20 cellular contexts compared by ENCODE assay signal in genomic region chr1:204096931-204097330, GRCh38. TPM values are rescaled to one million over a fixed set of nuclear protein-coding genes. Genes with fewer than 3 reads are reported as not detected.
"Had no signal": no experiment of that assay in that cellular context is flagged by ENCODE, and none has a peak within 500 bp of the region (broad histone marks: within the 10 kb centered on the region; RNA-seq: fewer than 3 reads in every experiment).

No MANE protein-coding gene starts in this region.

- DNase-seq: activated B cell treated with CpG ODN at 0.5 μM for 24 hours; activated CD4-positive, alpha-beta T cell treated with anti-CD3 and anti-CD28 coated beads for 48 hours; activated CD8-positive, alpha-beta memory T cell treated with anti-CD3 and anti-CD28 coated beads, Interleukin-2, amount 50 U/mL, for 4 hours; activated gamma-delta T cell; activated T-cell treated with anti-CD3 and anti-CD28 coated beads, Interleukin-2, amount 50 U/mL, for 48 hours; amniotic stem cell; effector CD8-positive, alpha-beta T cell; heart right ventricle; left colon; lower lobe of right lung; natural killer cell; stimulated activated CD4-positive, alpha-beta T cell treated with anti-CD3 and anti-CD28 coated beads, Interleukin-2, amount 100 ng/mL, for 24 hours; stomach had no signal

- H3K4me3 ChIP-seq: esophagus muscularis mucosa, heart right ventricle, lower lobe of right lung, prostate gland, right atrium auricular region, stomach had no signal

- H3K27me3 Mint-ChIP-seq: type B pancreatic cell had no signal

- H3K27ac Mint-ChIP-seq: activated B cell treated with CpG ODN at 0.5 μM for 24 hours; activated naive CD4-positive, alpha-beta T cell treated with anti-CD3 and anti-CD28 coated beads, Interleukin-2, amount 50 U/mL, for 24 hours; dendritic cell treated with granulocyte-macrophage colony-stimulating factor and Interleukin-4, amounts not matched to agents 40 ng/mL and 50 ng/mL, for 4 days; T-helper 2 cell treated with Interferon-gamma antibody and Interleukin-4, amounts not matched to agents 5 μg/mL and 100 μg/mL, for 36 hours; type B pancreatic cell had no signal

- H3K27ac ChIP-seq: esophagus muscularis mucosa, heart right ventricle, lower lobe of right lung, prostate gland, right atrium auricular region, stomach had no signal

- H3K36me3 Mint-ChIP-seq: activated naive CD4-positive, alpha-beta T cell treated with anti-CD3 and anti-CD28 coated beads, Interleukin-2, amount 50 U/mL, for 24 hours; natural killer cell; type B pancreatic cell had no signal

- H3K4me3 Mint-ChIP-seq: activated B cell treated with CpG ODN at 0.5 μM for 24 hours; activated naive CD4-positive, alpha-beta T cell treated with anti-CD3 and anti-CD28 coated beads, Interleukin-2, amount 50 U/mL, for 24 hours; dendritic cell treated with granulocyte-macrophage colony-stimulating factor and Interleukin-4, amounts not matched to agents 40 ng/mL and 50 ng/mL, for 4 days; natural killer cell; T-helper 2 cell treated with Interferon-gamma antibody and Interleukin-4, amounts not matched to agents 5 μg/mL and 100 μg/mL, for 36 hours; type B pancreatic cell had no signal

- H3K9me3 ChIP-seq: esophagus muscularis mucosa, heart right ventricle, lower lobe of right lung, prostate gland, right atrium auricular region, stomach had no signal

- H3K36me3 ChIP-seq: esophagus muscularis mucosa, heart right ventricle, lower lobe of right lung, prostate gland, right atrium auricular region, stomach had no signal

- H3K4me1 Mint-ChIP-seq: activated B cell treated with CpG ODN at 0.5 μM for 24 hours; activated naive CD4-positive, alpha-beta T cell treated with anti-CD3 and anti-CD28 coated beads, Interleukin-2, amount 50 U/mL, for 24 hours had no signal

- ATAC-seq: heart right ventricle, left colon, lower lobe of right lung, natural killer cell had no signal

- H3K27me3 ChIP-seq: esophagus muscularis mucosa, heart right ventricle, right atrium auricular region, stomach had no signal

- H3K9me3 Mint-ChIP-seq: activated B cell treated with CpG ODN at 0.5 μM for 24 hours; activated naive CD4-positive, alpha-beta T cell treated with anti-CD3 and anti-CD28 coated beads, Interleukin-2, amount 50 U/mL, for 24 hours; dendritic cell treated with granulocyte-macrophage colony-stimulating factor and Interleukin-4, amounts not matched to agents 40 ng/mL and 50 ng/mL, for 4 days; natural killer cell; T-helper 2 cell treated with Interferon-gamma antibody and Interleukin-4, amounts not matched to agents 5 μg/mL and 100 μg/mL, for 36 hours; type B pancreatic cell had no signal

RNA-seq across cellular contexts. Expression of gene SOX13, which starts 24.0 kb away (rescaled TPM):
- total RNA-seq: activated B cell treated with CpG ODN at 0.5 μM for 24 hours had no signal
